Comparison of ENCODE assay signal across 23 cellular contexts in the genomic region with DNA sequence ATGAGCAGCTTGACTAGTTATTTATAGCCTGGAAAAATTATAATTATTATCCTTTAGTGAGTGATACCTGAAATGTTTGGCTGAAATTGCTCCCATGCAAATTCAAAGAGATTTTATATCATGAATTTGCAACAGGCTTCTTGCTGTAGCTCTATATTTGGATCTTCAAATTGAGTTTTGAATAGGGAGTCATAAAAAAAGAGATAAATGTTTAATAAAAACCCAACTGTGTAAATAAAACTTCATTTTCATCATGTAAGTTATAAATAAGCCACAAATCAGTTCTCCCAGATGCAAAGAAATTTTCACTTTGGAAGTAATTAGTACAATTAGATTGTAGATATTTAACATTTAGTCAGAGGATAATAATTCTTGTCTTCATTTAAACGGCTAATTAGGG.
"Had no signal": no experiment of that assay in that cellular context is flagged by ENCODE, and none has a peak within 500 bp of the region (broad histone marks: within the 10 kb centered on the region; RNA-seq: fewer than 3 reads in every experiment).

A gene with protein sequence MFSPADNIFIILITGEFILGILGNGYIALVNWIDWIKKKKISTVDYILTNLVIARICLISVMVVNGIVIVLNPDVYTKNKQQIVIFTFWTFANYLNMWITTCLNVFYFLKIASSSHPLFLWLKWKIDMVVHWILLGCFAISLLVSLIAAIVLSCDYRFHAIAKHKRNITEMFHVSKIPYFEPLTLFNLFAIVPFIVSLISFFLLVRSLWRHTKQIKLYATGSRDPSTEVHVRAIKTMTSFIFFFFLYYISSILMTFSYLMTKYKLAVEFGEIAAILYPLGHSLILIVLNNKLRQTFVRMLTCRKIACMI (minus strand): TSS at position 101 of the 400 bp plus-strand sequence. CDS start 306 bp downstream, outside the sequence.

- DNase-seq: colonic mucosa; cortex of kidney; dermis blood vessel endothelial cell; dorsolateral prefrontal cortex; effector CD4-positive, alpha-beta T cell; effector CD8-positive, alpha-beta T cell; effector memory CD4-positive, alpha-beta T cell; effector memory CD8-positive, alpha-beta T cell; endodermal cell; erythroblast; esophagus squamous epithelium; foreskin fibroblast; foreskin keratinocyte; foreskin melanocyte; gastrocnemius medialis; glutamatergic neuron; head of caudate nucleus; heart left ventricle; heart right ventricle had no signal

- FAIRE-seq: colon, endometrium, endothelial cell of umbilical vein, frontal cortex had no signal
